In genomic region chr10:35392482-35393230, GRCh38 we compare ENCODE assay signal across 10 cellular contexts.
"Had no signal": no experiment of that assay in that cellular context is flagged by ENCODE, and none has a peak within 500 bp of the region (broad histone marks: within the 10 kb centered on the region; RNA-seq: fewer than 3 reads in every experiment).

No MANE protein-coding gene starts in this region.

- H3K9me3 ChIP-seq: adrenal gland had no signal

- DNase-seq: activated CD4-positive, alpha-beta memory T cell treated with anti-CD3 and anti-CD28 coated beads, Interleukin-2, amount 10 ng/mL, durations not matched to agents 7 days and 5 days; activated naive CD4-positive, alpha-beta T cell treated with anti-CD3 and anti-CD28 coated beads for 36 hours; adrenal gland; esophagus squamous epithelium; foreskin fibroblast; heart left ventricle; occipital lobe; right cardiac atrium; small intestine had no signal

- H3K27ac Mint-ChIP-seq: activated CD4-positive, alpha-beta memory T cell treated with anti-CD3 and anti-CD28 coated beads, Interleukin-2, amount 10 ng/mL, durations not matched to agents 7 days and 5 days; activated naive CD4-positive, alpha-beta T cell treated with anti-CD3 and anti-CD28 coated beads for 36 hours; progenitor cell of endocrine pancreas had no signal

- ATAC-seq: heart left ventricle had no signal

- H3K27me3 Mint-ChIP-seq: activated CD4-positive, alpha-beta memory T cell treated with anti-CD3 and anti-CD28 coated beads, Interleukin-2, amount 10 ng/mL, durations not matched to agents 7 days and 5 days; progenitor cell of endocrine pancreas had no signal

- H3K27ac ChIP-seq: adrenal gland, esophagus squamous epithelium had no signal

- H3K4me3 ChIP-seq: adrenal gland, esophagus squamous epithelium, heart left ventricle had no signal

- H3K36me3 ChIP-seq: adrenal gland, esophagus squamous epithelium, heart left ventricle had no signal

- H3K4me1 Mint-ChIP-seq: activated CD4-positive, alpha-beta memory T cell treated with anti-CD3 and anti-CD28 coated beads, Interleukin-2, amount 10 ng/mL, durations not matched to agents 7 days and 5 days had no signal

- H3K27me3 ChIP-seq: adrenal gland, esophagus squamous epithelium, heart left ventricle had no signal

- H3K4me3 Mint-ChIP-seq: activated CD4-positive, alpha-beta memory T cell treated with anti-CD3 and anti-CD28 coated beads, Interleukin-2, amount 10 ng/mL, durations not matched to agents 7 days and 5 days; activated naive CD4-positive, alpha-beta T cell treated with anti-CD3 and anti-CD28 coated beads for 36 hours had no signal
